Comparison of ENCODE assay signal across 8 cellular contexts in the genomic region with DNA sequence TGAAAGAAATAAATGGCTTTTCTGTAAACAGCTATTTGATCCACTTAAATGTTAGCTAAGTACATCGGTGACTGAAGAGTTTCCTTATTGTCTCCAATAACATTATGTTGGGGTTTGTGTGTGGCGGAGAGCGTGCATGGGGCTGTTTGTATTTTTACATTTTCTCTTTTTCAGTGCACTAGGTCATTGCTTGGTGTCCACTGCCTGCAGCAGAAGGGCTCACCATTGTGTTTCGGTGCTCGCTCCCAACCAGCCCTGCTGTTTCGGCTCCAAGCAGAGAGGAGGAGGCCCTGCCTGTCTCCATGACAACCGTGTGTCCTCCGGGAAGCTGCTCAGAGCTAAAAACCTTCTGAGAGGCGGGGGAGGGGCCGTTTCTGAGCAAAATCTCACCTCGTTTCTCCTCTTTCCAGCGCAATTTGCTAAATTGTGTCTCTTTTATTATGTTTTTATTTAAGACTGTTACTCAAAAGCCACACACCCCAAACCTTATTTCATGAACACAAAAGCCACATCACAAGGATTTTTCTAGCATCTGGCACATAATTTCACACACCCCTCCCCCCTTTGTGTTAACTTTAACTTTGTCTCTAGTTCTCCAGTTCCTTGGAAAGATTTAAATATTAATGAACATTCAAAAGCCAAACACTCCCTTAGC.
DNase-seq lines count a peak whose midpoint lies in the region; ATAC-seq and TF ChIP-seq lines count a peak whose summit lies in the region.

No MANE protein-coding gene starts in this region.

- TF ChIP-seq EP300 in esophagus muscularis mucosa (IDR thresholded peaks at IDR 0.05): no peak

- no peaks in the 10 kb centered on the region for H3K9me3 ChIP-seq in esophagus muscularis mucosa
- no peaks in the 10 kb centered on the region for H3K9me3 ChIP-seq in naive thymus-derived CD4-positive, alpha-beta T cell (ENCODE audit: control insufficient read depth in 2 of 3, low read length in 3 of 3)

- CTCF ChIA-PET in naive thymus-derived CD4-positive, alpha-beta T cell (lab: Charles Lee): no interaction called here
- CTCF ChIA-PET in activated CD8-positive, alpha-beta T cell treated with anti-CD3 and anti-CD28 coated beads, Interleukin-2, amount 10 ng/mL, durations not matched to agents 7 days and 5 days (lab: Charles Lee): no interaction called here

- no peaks in the 10 kb centered on the region for H3K36me3 ChIP-seq in esophagus muscularis mucosa
- no peaks in the 10 kb centered on the region for H3K36me3 ChIP-seq in naive thymus-derived CD4-positive, alpha-beta T cell (ENCODE audit: control insufficient read depth in 2 of 3, insufficient read depth in 3 of 3, low read length in 3 of 3)

- peaks cover 0 to 22% (median 13%) of the 10 kb centered on the region in 5 donors for H3K27me3 Mint-ChIP-seq in naive thymus-derived CD4-positive, alpha-beta T cell
- H3K27me3 Mint-ChIP-seq in activated CD8-positive, alpha-beta T cell treated with anti-CD3 and anti-CD28 coated beads, Interleukin-2, amount 10 ng/mL, durations not matched to agents 7 days and 5 days (ENCODE audit: low read depth): no peaks in the 10 kb centered on the region

- peaks cover 0 to 6% (median 0%) of the 10 kb centered on the region in 7 donors for H3K4me1 Mint-ChIP-seq in naive thymus-derived CD4-positive, alpha-beta T cell
- no peaks in the 10 kb centered on the region for H3K4me1 Mint-ChIP-seq in activated CD8-positive, alpha-beta T cell treated with anti-CD3 and anti-CD28 coated beads, Interleukin-2, amount 10 ng/mL, durations not matched to agents 7 days and 5 days (ENCODE audit: low read depth)

- H3K4me3 Mint-ChIP-seq in naive thymus-derived CD4-positive, alpha-beta T cell: no peak overlapping the region
- no peak overlapping the region for H3K4me3 Mint-ChIP-seq in activated CD8-positive, alpha-beta T cell treated with anti-CD3 and anti-CD28 coated beads, Interleukin-2, amount 10 ng/mL, durations not matched to agents 7 days and 5 days

- ATAC-seq in HG03196 (IDR thresholded peaks at IDR 0.05; ENCODE audit: unreplicated experiment): no peak
- no peak for ATAC-seq in naive thymus-derived CD4-positive, alpha-beta T cell
- ATAC-seq in activated CD8-positive, alpha-beta T cell treated with anti-CD3 and anti-CD28 coated beads, Interleukin-2, amount 10 ng/mL, durations not matched to agents 7 days and 5 days: no peak

- no peak for TF ChIP-seq CTCF in esophagus muscularis mucosa (IDR thresholded peaks at IDR 0.05)

- no peaks in the 10 kb centered on the region for H3K36me3 Mint-ChIP-seq in naive thymus-derived CD4-positive, alpha-beta T cell
- H3K36me3 Mint-ChIP-seq in activated CD8-positive, alpha-beta T cell treated with anti-CD3 and anti-CD28 coated beads, Interleukin-2, amount 10 ng/mL, durations not matched to agents 7 days and 5 days (ENCODE audit: low read depth): no peaks in the 10 kb centered on the region

- TF ChIP-seq POLR2A in esophagus muscularis mucosa (IDR thresholded peaks at IDR 0.05; ENCODE audit: low read depth): no peak

- H3K9me3 Mint-ChIP-seq in naive thymus-derived CD4-positive, alpha-beta T cell: peaks cover 0 to 4% (median 0%) of the 10 kb centered on the region in 11 donors
- H3K9me3 Mint-ChIP-seq in activated CD8-positive, alpha-beta T cell treated with anti-CD3 and anti-CD28 coated beads, Interleukin-2, amount 10 ng/mL, durations not matched to agents 7 days and 5 days (ENCODE audit: insufficient read depth): no peaks in the 10 kb centered on the region

- intact Hi-C loops in posterior cingulate gyrus (cut with DNase I) (no loop called here), esophagus muscularis mucosa (cut with DNase I) (no loop called here)
- intact Hi-C loops in naive thymus-derived CD4-positive, alpha-beta T cell (cut with micrococcal nuclease): no loop called here

- peaks cover 0 to 8% (median 7%) of the 10 kb centered on the region in 4 donors for H3K4me1 ChIP-seq in esophagus muscularis mucosa
- H3K4me1 ChIP-seq in naive thymus-derived CD4-positive, alpha-beta T cell (ENCODE audit: control insufficient read depth in 2 of 2, insufficient read depth in 2 of 2, low read length in 2 of 2): no peaks in the 10 kb centered on the region

- WGBS in esophagus muscularis mucosa: 19% methylated on average over 12 of the region's 12 CpGs

- no peaks in the 10 kb centered on the region for H3K27me3 ChIP-seq in esophagus muscularis mucosa
- no peaks in the 10 kb centered on the region for H3K27me3 ChIP-seq in naive thymus-derived CD4-positive, alpha-beta T cell (ENCODE audit: control insufficient read depth in 2 of 2, insufficient read depth in 2 of 2, low read length in 2 of 2)

- DNase-seq in HuH-7 (ENCODE audit: low spot score): peak; percentile 61
- DNase-seq in RPMI8226: peak; percentile 4
- peak; percentile 38 for DNase-seq in foreskin melanocyte
- DNase-seq in posterior cingulate gyrus: peak; percentile 67 to 97 (median 83)
- DNase-seq in esophagus muscularis mucosa (ENCODE audit: extremely low spot score): no peak
- DNase-seq in naive thymus-derived CD4-positive, alpha-beta T cell: no peak
- no peak for DNase-seq in activated CD8-positive, alpha-beta T cell treated with anti-CD3 and anti-CD28 coated beads, Interleukin-2, amount 10 ng/mL, durations not matched to agents 7 days and 5 days

- H3K27ac ChIP-seq in esophagus muscularis mucosa (replicated peaks in 1 of 4): no peak overlapping the region
- H3K27ac ChIP-seq in naive thymus-derived CD4-positive, alpha-beta T cell (ENCODE audit: low read depth, low read length): no peak overlapping the region

- no peak overlapping the region for H3K27ac Mint-ChIP-seq in naive thymus-derived CD4-positive, alpha-beta T cell
- H3K27ac Mint-ChIP-seq in activated CD8-positive, alpha-beta T cell treated with anti-CD3 and anti-CD28 coated beads, Interleukin-2, amount 10 ng/mL, durations not matched to agents 7 days and 5 days: no peak overlapping the region

- H3K4me3 ChIP-seq in esophagus muscularis mucosa: peak overlapping the region in 2 of 4 donors; percentile 11 to 21
- no peak overlapping the region for H3K4me3 ChIP-seq in naive thymus-derived CD4-positive, alpha-beta T cell (ENCODE audit: low read length)

- POLR2A ChIA-PET in naive thymus-derived CD4-positive, alpha-beta T cell (lab: Charles Lee): no interaction called here
- POLR2A ChIA-PET in activated CD8-positive, alpha-beta T cell treated with anti-CD3 and anti-CD28 coated beads, Interleukin-2, amount 10 ng/mL, durations not matched to agents 7 days and 5 days (lab: Charles Lee): no interaction called here

Comparison
In these comparisons a context has a peak if more than half of its experiments do, and no peak if none do; other contexts are left out.
1. DNase-seq: peak in HuH-7 (single experiment), RPMI8226 (single experiment), foreskin melanocyte (single experiment) and posterior cingulate gyrus (10 of 10); none in esophagus muscularis mucosa (single experiment), naive thymus-derived CD4-positive, alpha-beta T cell (0 of 9) and activated CD8-positive, alpha-beta T cell treated with anti-CD3 and anti-CD28 coated beads, Interleukin-2, amount 10 ng/mL, durations not matched to agents 7 days and 5 days (single experiment).